ENCODE assay signal across 8 cellular contexts in genomic region chr16:19717781-19718623, GRCh38. TPM values are rescaled to one million over a fixed set of nuclear protein-coding genes. Genes with fewer than 3 reads are reported as not detected.
A peak's percentile ranks its signal among the peaks of the same experiment; 100 is the strongest.
DNase-seq lines count a peak whose midpoint lies in the region; ATAC-seq and TF ChIP-seq lines count a peak whose summit lies in the region.

IQCK (plus strand) TSS chr16:19718271; CDS start chr16:19718307, 36 bp downstream.
KNOP1 (minus strand) TSS chr16:19718227; CDS start chr16:19715035, 3,192 bp downstream.

- peaks cover 2% of the 10 kb centered on the region for H3K36me3 ChIP-seq in kidney epithelial cell (ENCODE audit: control insufficient read depth, insufficient read depth, low read length)

- DNase-seq in AG20443 (ENCODE audit: low spot score), result peak; percentile 98
- DNase-seq in NCI-H226, result peak; percentile 93
- peak; percentile 79 to 82 for DNase-seq in activated CD4-positive, alpha-beta T cell treated with anti-CD3 and anti-CD28 coated beads for 24 hours (ENCODE audit: low read depth in 2 of 2)
- peak; percentile 92 for DNase-seq in choroid plexus epithelial cell (ENCODE audit: low read depth)
- DNase-seq in kidney epithelial cell (ENCODE audit: low read depth), result peak; percentile 71
- peak; percentile 94 for DNase-seq in stimulated activated CD4-positive, alpha-beta T cell treated with anti-CD3 and anti-CD28 coated beads, Interleukin-15, amount 100 ng/mL, for 24 hours

- ATAC-seq in GM18907 (IDR thresholded peaks at IDR 0.05; ENCODE audit: unreplicated experiment) (peak; percentile 90), HG03135 (IDR thresholded peaks at IDR 0.05; ENCODE audit: unreplicated experiment) (peak; percentile 92)

- TF ChIP-seq CTCF in choroid plexus epithelial cell (conservative IDR thresholded peaks at IDR 0.05; ENCODE audit: low read depth, low read length) (peak; percentile 34), kidney epithelial cell (IDR thresholded peaks at IDR 0.05; ENCODE audit: insufficient read depth, low read length, poor library complexity, severe bottlenecking) (no peak)

- H3K4me3 ChIP-seq in choroid plexus epithelial cell (ENCODE audit: low read depth, low read length) (peak within 1 kb of the TSS; percentile 99), kidney epithelial cell (ENCODE audit: low read depth, low read length) (peak within 1 kb of the TSS; percentile 99)

- no peaks in the 10 kb centered on the region for H3K27me3 ChIP-seq in kidney epithelial cell (ENCODE audit: control insufficient read depth, insufficient read depth, low read length)

RNA-seq across cellular contexts. Expression of gene IQCK, which starts in this region (rescaled TPM):
- total RNA-seq in kidney epithelial cell, result 19.9 and 25.9 TPM in 2 replicates

RNA-seq across cellular contexts. Expression of gene KNOP1, which starts in this region (rescaled TPM):
- total RNA-seq in kidney epithelial cell, result 22.2 and 32.8 TPM in 2 replicates

Comparison
In these comparisons a context has a peak if more than half of its experiments do, and no peak if none do; other contexts are left out.
1. Peak in every context shown above with its lines: DNase-seq, ATAC-seq and H3K4me3 ChIP-seq.